Comparison of ENCODE assay signal across 21 cellular contexts in genomic region chr14:58014778-58015177, GRCh38.
DNase-seq lines count a peak whose midpoint lies in the region; ATAC-seq and TF ChIP-seq lines count a peak whose summit lies in the region.
"Had no signal": no experiment of that assay in that cellular context is flagged by ENCODE, and none has a peak within 500 bp of the region (broad histone marks: within the 10 kb centered on the region; RNA-seq: fewer than 3 reads in every experiment).

No MANE protein-coding gene starts in this region.

- DNase-seq in NCI-H82 (lab: John Stamatoyannopoulos, UW): peak; percentile 63
- DNase-seq in NCI-H82 treated with DMSO at 0.1 percent for 48 hours (lab: John Stamatoyannopoulos, UW; ENCODE audit: unreplicated experiment): no peak
- no peak for DNase-seq in HCT116 (ENCODE audit: low read depth, low spot score)
- no peak for DNase-seq in fibroblast of mammary gland (ENCODE audit: low read depth)
- DNase-seq in type B pancreatic cell (ENCODE audit: extremely low spot score, unreplicated experiment): no peak
- no peak for DNase-seq in CD8-positive, alpha-beta T cell
- DNase-seq in NK-92 (lab: John Stamatoyannopoulos, UW; ENCODE audit: unreplicated experiment): no peak
- DNase-seq: CD4-positive, CD25-positive, alpha-beta regulatory T cell; COR-L47; HFFc6; KG1; NCI-H1092 treated with DMSO at 0.1 percent for 48 hours; NCI-H1436 treated with DMSO at 0.1 percent for 48 hours; NCI-H1930; NCI-H510A treated with DMSO at 0.1 percent for 48 hours; NCI-H748 treated with DMSO at 0.1 percent for 48 hours; SHP77 treated with DMSO at 0.1 percent for 48 hours; SW 1271 had no signal

- no peak overlapping the region for H3K4me3 Mint-ChIP-seq in type B pancreatic cell
- H3K4me3 Mint-ChIP-seq in CD8-positive, alpha-beta T cell: no peak overlapping the region
- H3K4me3 Mint-ChIP-seq: CD4-positive, CD25-positive, alpha-beta regulatory T cell; HFFc6 had no signal

- TF ChIP-seq RAD21 in HCT116 (IDR thresholded peaks at IDR 0.05; ENCODE audit: low read depth): no peak

- RAD21 ChIA-PET in HCT116 (lab: Charles Lee; ENCODE audit: low non-redundant PET in 1 of 2, low total read pairs in 2 of 2, uncharacterized antibody in 2 of 2, unreplicated experiment in 2 of 2): no interaction called here

- no peaks in the 10 kb centered on the region for H3K36me3 ChIP-seq in HCT116 (ENCODE audit: control insufficient read depth in 1 of 2, insufficient read depth in 2 of 2, low read length in 2 of 2)
- no peaks in the 10 kb centered on the region for H3K36me3 ChIP-seq in CD8-positive, alpha-beta T cell (ENCODE audit: insufficient read depth, low read length)

- TF ChIP-seq CTCF in HCT116 (IDR thresholded peaks at IDR 0.05 in 2 of 3, conservative IDR thresholded peaks at IDR 0.05 in 1 of 3; ENCODE audit: borderline replicate concordance in 1 of 3, insufficient read depth in 1 of 3, low read depth in 2 of 3, low read length in 2 of 3) (peak in 2 of 3 experiments; percentile 22 to 44; a peak in 3 of 6 replicates), fibroblast of mammary gland (conservative IDR thresholded peaks at IDR 0.05; ENCODE audit: control insufficient read depth, insufficient read depth, low read depth, low read length) (peak; percentile 7), type B pancreatic cell (conservative IDR thresholded peaks at IDR 0.05) (peak; percentile 14)
- no peak for TF ChIP-seq CTCF in CD8-positive, alpha-beta T cell (IDR thresholded peaks at IDR 0.05)

- H3K9me3 Mint-ChIP-seq in type B pancreatic cell: no peaks in the 10 kb centered on the region
- H3K9me3 Mint-ChIP-seq in CD8-positive, alpha-beta T cell: peaks cover 4% of the 10 kb centered on the region

- no TSS peak for BruUV-seq in HCT116 (replicated peaks; lab: Mats Ljungman, UMichigan)

- TF ChIP-seq POLR2A in HCT116 (IDR thresholded peaks at IDR 0.05; ENCODE audit: borderline replicate concordance, extremely low read depth, insufficient read depth, insufficient read length): no peak

- POLR2A ChIA-PET in HCT116 (lab: Charles Lee): no interaction called here
- POLR2A ChIA-PET in CD8-positive, alpha-beta T cell (lab: Charles Lee): no interaction called here

- H3K4me3 ChIP-seq in HCT116 (replicated peaks in 1 of 2; ENCODE audit: low read depth in 1 of 2, low read length in 2 of 2) (no peak overlapping the region), fibroblast of mammary gland (ENCODE audit: control insufficient read depth, low read depth, low read length) (no peak overlapping the region)
- H3K4me3 ChIP-seq in CD8-positive, alpha-beta T cell (ENCODE audit: low read depth, low read length): no peak overlapping the region
- H3K4me3 ChIP-seq: SK-N-MC had no signal

- no peak overlapping the region for H2AFZ ChIP-seq in HCT116 (ENCODE audit: low read depth, low read length, poor library complexity, severe bottlenecking)

- CTCF ChIA-PET in HCT116 (lab: Charles Lee): no interaction called here
- CTCF ChIA-PET in CD8-positive, alpha-beta T cell (lab: Charles Lee): no interaction called here

- H3K4me1 Mint-ChIP-seq in type B pancreatic cell (ENCODE audit: unreplicated experiment): no peaks in the 10 kb centered on the region
- H3K4me1 Mint-ChIP-seq in CD8-positive, alpha-beta T cell (ENCODE audit: low read depth): no peaks in the 10 kb centered on the region
- H3K4me1 Mint-ChIP-seq: CD4-positive, CD25-positive, alpha-beta regulatory T cell had no signal

- intact Hi-C loops in HCT116 (cut with micrococcal nuclease): no loop called here
- intact Hi-C loops in CD8-positive, alpha-beta T cell (cut with DNase I, micrococcal nuclease): no loop called here

- H3K79me2 ChIP-seq in HCT116 (ENCODE audit: insufficient read depth, low read length): no peaks in the 10 kb centered on the region

- no peak overlapping the region for H3K4me2 ChIP-seq in HCT116 (ENCODE audit: low read length)

- no peaks in the 10 kb centered on the region for H3K36me3 Mint-ChIP-seq in type B pancreatic cell
- no peaks in the 10 kb centered on the region for H3K36me3 Mint-ChIP-seq in CD8-positive, alpha-beta T cell
- H3K36me3 Mint-ChIP-seq: CD4-positive, CD25-positive, alpha-beta regulatory T cell had no signal

- no peaks in the 10 kb centered on the region for H3K9me2 ChIP-seq in HCT116 (ENCODE audit: insufficient read depth)

- no peak overlapping the region for H3K27ac ChIP-seq in HCT116 (ENCODE audit: low read depth, low read length)
- H3K27ac ChIP-seq in CD8-positive, alpha-beta T cell (ENCODE audit: low read depth, low read length): no peak overlapping the region
- H3K27ac ChIP-seq: HL-60, SK-N-MC had no signal

- H3K9ac ChIP-seq in HCT116 (ENCODE audit: low read length): no peak overlapping the region

- H3K27me3 Mint-ChIP-seq in type B pancreatic cell: no peaks in the 10 kb centered on the region
- H3K27me3 Mint-ChIP-seq in CD8-positive, alpha-beta T cell (ENCODE audit: low read depth): peaks cover 2% of the 10 kb centered on the region

- peaks cover 17% of the 10 kb centered on the region; the same call in 1 of the 2 replicates for H3K27me3 ChIP-seq in HCT116 (ENCODE audit: insufficient read depth, low read length)
- no peaks in the 10 kb centered on the region for H3K27me3 ChIP-seq in CD8-positive, alpha-beta T cell (ENCODE audit: insufficient read depth, low read length)

- ATAC-seq in HCT116 (peak; percentile 67), GM21723 (IDR thresholded peaks at IDR 0.05; ENCODE audit: unreplicated experiment) (no peak)
- no peak for ATAC-seq in CD8-positive, alpha-beta T cell

- no peaks in the 10 kb centered on the region for H3K9me3 ChIP-seq in HCT116 (ENCODE audit: control insufficient read depth in 1 of 2, insufficient read depth in 1 of 2, low read depth in 1 of 2, low read length in 2 of 2)
- H3K9me3 ChIP-seq in CD8-positive, alpha-beta T cell (ENCODE audit: low read length): no peaks in the 10 kb centered on the region

- H3K4me1 ChIP-seq in HCT116 (ENCODE audit: control insufficient read depth in 1 of 2, insufficient read depth in 2 of 2, low read length in 2 of 2): no peaks in the 10 kb centered on the region
- H3K4me1 ChIP-seq in CD8-positive, alpha-beta T cell (ENCODE audit: insufficient read depth, low read length): no peaks in the 10 kb centered on the region

- no peak overlapping the region for H3K27ac Mint-ChIP-seq in type B pancreatic cell
- no peak overlapping the region for H3K27ac Mint-ChIP-seq in CD8-positive, alpha-beta T cell
- H3K27ac Mint-ChIP-seq: CD4-positive, CD25-positive, alpha-beta regulatory T cell; HFFc6 had no signal

- H4K20me1 ChIP-seq in HCT116 (ENCODE audit: insufficient read depth): no peaks in the 10 kb centered on the region

TF ChIP-seq in HCT116, 20 proteins besides CTCF, POLR2A, EP300 and RAD21:
- no peak for TF ChIP-seq ATF3 (IDR thresholded peaks at IDR 0.05)
- no peak for TF ChIP-seq JUND (IDR thresholded peaks at IDR 0.05)
- TF ChIP-seq POLR2AphosphoS5 (IDR thresholded peaks at IDR 0.05; ENCODE audit: low read depth, low read length): no peak
- no peak for TF ChIP-seq YY1 (IDR thresholded peaks at IDR 0.05; ENCODE audit: extremely low read depth, insufficient replicate concordance, low read depth, low read length)
- TF ChIP-seq SIN3A (IDR thresholded peaks at IDR 0.05; ENCODE audit: low read depth): no peak
- no peak for TF ChIP-seq EZH2 (IDR thresholded peaks at IDR 0.05)
- TF ChIP-seq SP1 (IDR thresholded peaks at IDR 0.05; ENCODE audit: low read depth): no peak
- no peak for TF ChIP-seq SRF (IDR thresholded peaks at IDR 0.05; ENCODE audit: low read depth)
- no peak for TF ChIP-seq ZNF274 (IDR thresholded peaks at IDR 0.05; ENCODE audit: low read depth, low read length)
- no peak for TF ChIP-seq EZH2phosphoT487 (IDR thresholded peaks at IDR 0.05; ENCODE audit: borderline replicate concordance)
- TF ChIP-seq ELF1 (IDR thresholded peaks at IDR 0.05; ENCODE audit: borderline replicate concordance, low read depth): no peak
- TF ChIP-seq MAX (IDR thresholded peaks at IDR 0.05): no peak
- TF ChIP-seq ZFX (IDR thresholded peaks at IDR 0.05): no peak
- no peak for TF ChIP-seq CBX3 (IDR thresholded peaks at IDR 0.05; ENCODE audit: low read depth)
- no peak for TF ChIP-seq CEBPB (IDR thresholded peaks at IDR 0.05; ENCODE audit: low read depth)
- TF ChIP-seq TCF7L2 (IDR thresholded peaks at IDR 0.05; ENCODE audit: borderline replicate concordance, extremely low read depth, insufficient read depth, insufficient read length): no peak
- no peak for TF ChIP-seq FOSL1 (IDR thresholded peaks at IDR 0.05; ENCODE audit: low read depth)
- TF ChIP-seq EGR1 (IDR thresholded peaks at IDR 0.05; ENCODE audit: low read depth): no peak
